In genomic region chr17:8080208-8080798, GRCh38 we compare ENCODE assay signal across 10 cellular contexts. TPM values are rescaled to one million over a fixed set of nuclear protein-coding genes. Genes with fewer than 3 reads are reported as not detected.
DNase-seq lines count a peak whose midpoint lies in the region; ATAC-seq, FAIRE-seq and TF ChIP-seq lines count a peak whose summit lies in the region.
"Had no signal": no experiment of that assay in that cellular context is flagged by ENCODE, and none has a peak within 500 bp of the region (broad histone marks: within the 10 kb centered on the region; RNA-seq: fewer than 3 reads in every experiment).

No MANE protein-coding gene starts in this region.

- no peak overlapping the region for H2BK120ac ChIP-seq in H1 (replicated peaks; ENCODE audit: low read depth, low read length)

- CTCF ChIA-PET in H1 (lab: Charles Lee; ENCODE audit: partially characterized antibody) = interaction anchor here (0.7 to 17.3 kb wide), 12 partner anchors 9 to 137 kb away, joined by 3 to 315 read pairs (median 5); partner anchors contain the start of genes ALOX12B and ALOXE3

- H3K56ac ChIP-seq in H1 (replicated peaks; ENCODE audit: insufficient read length, low read depth, low read length) = no peak overlapping the region

- no peak overlapping the region for H2BK12ac ChIP-seq in H1 (ENCODE audit: low read depth, low read length)

- H3K4me1 ChIP-seq in NT2/D1 (ENCODE audit: insufficient read depth, insufficient read length) = no peaks in the 10 kb centered on the region
- H3K4me1 ChIP-seq in H1 (replicated peaks in 1 of 4; ENCODE audit: control insufficient read depth in 3 of 4, insufficient read depth in 4 of 4, low read length in 3 of 4) = peaks cover 0 to 5% (median 2%) of the 10 kb centered on the region in 4 experiments; a peak in 4 of 7 replicates

- H3K4me3 ChIP-seq in NT2/D1 (ENCODE audit: insufficient read length, low read depth) (peak overlapping the region; percentile 83), H1 (ENCODE audit: extremely low read depth in 1 of 4, insufficient read depth in 2 of 4, low read depth in 3 of 4, low read length in 4 of 4) (peak overlapping the region; percentile 27 to 72 (median 64))

- H2BK15ac ChIP-seq in H1 (ENCODE audit: low read length) = 0 out of 2 replicates have a peak overlapping the region, but pooled peaks have one; percentile 46

- H3K4ac ChIP-seq in H1 (replicated peaks; ENCODE audit: insufficient read length, low read depth, low read length) = no peak overlapping the region

- no peaks in the 10 kb centered on the region for H3K79me1 ChIP-seq in H1 (ENCODE audit: low read depth, low read length)

- H3K4me3 Mint-ChIP-seq in CD14-positive monocyte = peak overlapping the region; percentile 74 to 89

- H3K9ac ChIP-seq in NT2/D1 (ENCODE audit: insufficient read length, low read depth) = peak overlapping the region; percentile 74
- no peak overlapping the region; a peak in 1 of 7 replicates for H3K9ac ChIP-seq in H1 (replicated peaks in 1 of 4; ENCODE audit: extremely low read depth in 1 of 4, low read depth in 3 of 4, low read length in 3 of 4)

- H3K23me2 ChIP-seq in H1 (ENCODE audit: low read depth, low read length) = peaks cover 3% of the 10 kb centered on the region; the same call in 1 of the 2 replicates

- peaks cover 29% of the 10 kb centered on the region for H3K27me3 ChIP-seq in NT2/D1 (ENCODE audit: insufficient read depth, insufficient read length)
- peaks cover 2 to 33% (median 22%) of the 10 kb centered on the region in 4 experiments for H3K27me3 ChIP-seq in H1 (replicated peaks in 1 of 4; ENCODE audit: control insufficient read depth in 3 of 4, extremely low read depth in 1 of 4, insufficient read depth in 3 of 4, low read length in 3 of 4)

- H3K4me2 ChIP-seq in H1 (ENCODE audit: insufficient read depth in 1 of 2, low read depth in 2 of 2, low read length in 2 of 2) = peak overlapping the region; percentile 53 to 92

- TF ChIP-seq RAD21 in H1 (IDR thresholded peaks at IDR 0.05 in 1 of 2, conservative IDR thresholded peaks at IDR 0.05 in 1 of 2; ENCODE audit: low read depth in 2 of 2, low read length in 2 of 2) = no peak

- H2BK5ac ChIP-seq in H1 (ENCODE audit: low read depth, low read length) = no peak overlapping the region

- H2AFZ ChIP-seq in H1 (ENCODE audit: low read length) = no peak overlapping the region; the same call in 1 of the 2 replicates

- no peak for TF ChIP-seq EP300 in H1 (IDR thresholded peaks at IDR 0.05; ENCODE audit: borderline replicate concordance in 1 of 2, low read depth in 2 of 2, low read length in 2 of 2)

- no peak overlapping the region for H4K8ac ChIP-seq in H1 (ENCODE audit: extremely low read depth, insufficient read depth, low read length)

- no peak overlapping the region for H2AK5ac ChIP-seq in H1 (ENCODE audit: low read depth, low read length)

- intact Hi-C loops in CD14-positive monocyte (cut with micrococcal nuclease) = no loop called here

- ATAC-seq in omental fat pad (ENCODE audit: low FRiP score) (peak; percentile 20), GM19035 (IDR thresholded peaks at IDR 0.05; ENCODE audit: unreplicated experiment) (no peak)

- POLR2A ChIA-PET in H1 (lab: Charles Lee; ENCODE audit: partially characterized antibody) = interaction anchor here (1.1 kb wide), 1 partner anchor 94 kb away, joined by 3 read pairs; no protein-coding TSS in a partner anchor

- DNase-seq in CD14-positive monocyte (ENCODE audit: low spot score) (no peak), NT2/D1 (ENCODE audit: low read depth, low spot score) (no peak), H1 (ENCODE audit: low read depth in 1 of 2, low spot score in 2 of 2) (no peak), omental fat pad (ENCODE audit: low spot score) (no peak), SKM-1 (lab: John Stamatoyannopoulos, UW; ENCODE audit: unreplicated experiment) (no peak), NCI-H2029 (lab: John Stamatoyannopoulos, UW) (no peak), AML-193 (lab: John Stamatoyannopoulos, UW) (no peak)

- H3K79me2 ChIP-seq in H1 (ENCODE audit: control insufficient read depth in 1 of 2, insufficient read depth in 2 of 2, low read length in 2 of 2) = no peaks in the 10 kb centered on the region

- H3K9me3 ChIP-seq in NT2/D1 (ENCODE audit: insufficient read depth, low read length) = no peaks in the 10 kb centered on the region; the same call in 1 of the 2 replicates
- no peaks in the 10 kb centered on the region for H3K9me3 ChIP-seq in H1 (ENCODE audit: insufficient read depth in 2 of 2, low read depth in 1 of 2, low read length in 1 of 2)

- H4K5ac ChIP-seq in H1 (ENCODE audit: insufficient read length, low read depth, low read length) = no peak overlapping the region

- peaks cover 32 to 61% (median 45%) of the 10 kb centered on the region in 3 donors for H3K27me3 Mint-ChIP-seq in CD14-positive monocyte (ENCODE audit: low read depth in 3 of 3)

- FAIRE-seq in H1 (lab: Jason Lieb, UNC) = no peak
- FAIRE-seq: endometrium had no signal

- H3K23ac ChIP-seq in H1 (ENCODE audit: insufficient read length) = no peak overlapping the region

- peak overlapping the region in 1 of 7 donors; percentile 61 for H3K27ac Mint-ChIP-seq in CD14-positive monocyte

- no peaks in the 10 kb centered on the region for H4K20me1 ChIP-seq in H1 (replicated peaks in 1 of 2; ENCODE audit: control insufficient read depth in 1 of 2, insufficient read depth in 2 of 2, low read length in 2 of 2)

- peaks cover 0 to 7% (median 2%) of the 10 kb centered on the region in 7 donors for H3K9me3 Mint-ChIP-seq in CD14-positive monocyte

- H4K91ac ChIP-seq in H1 (replicated peaks; ENCODE audit: insufficient read length, low read length) = no peak overlapping the region

- H3K18ac ChIP-seq in H1 (ENCODE audit: extremely low read depth, low read length) = no peak overlapping the region

- 13% methylated on average over 25 of the region's 25 CpGs; no CpG with 5 or more reads in 1 of the 2 experiments for WGBS in H1 (ENCODE audit: extremely low coverage in 1 of 2, insufficient coverage in 1 of 2, insufficient read length in 1 of 2, insufficient replicate concordance in 2 of 2, low coverage in 1 of 2, low lambda C conversion rate in 2 of 2, missing lambda C conversion rate in 1 of 2), 2 experiments

- peaks cover 0 to 3% of the 10 kb centered on the region in 2 donors for H3K36me3 Mint-ChIP-seq in CD14-positive monocyte

- H3K14ac ChIP-seq in H1 (ENCODE audit: insufficient read length) = no peak overlapping the region

- TF ChIP-seq CTCF in CD14-positive monocyte (IDR thresholded peaks at IDR 0.05) (peak; percentile 57), H1 (IDR thresholded peaks at IDR 0.05; ENCODE audit: control extremely low read depth in 1 of 3, insufficient read depth in 1 of 3, low read depth in 1 of 3, low read length in 3 of 3) (no peak), omental fat pad (IDR thresholded peaks at IDR 0.05) (no peak)

- H3K36me3 ChIP-seq in NT2/D1 (ENCODE audit: insufficient read depth, insufficient read length, low read length) (no peaks in the 10 kb centered on the region), H1 (ENCODE audit: control insufficient read depth in 2 of 4, insufficient read depth in 4 of 4, low read length in 3 of 4) (no peaks in the 10 kb centered on the region)

- H3K4me1 Mint-ChIP-seq in CD14-positive monocyte = peaks cover 11% of the 10 kb centered on the region

- TF ChIP-seq POLR2A in H1 (IDR thresholded peaks at IDR 0.05; ENCODE audit: control extremely low read depth in 1 of 2, low read depth in 2 of 2, low read length in 2 of 2) = no peak

- no peak overlapping the region for H2BK20ac ChIP-seq in H1 (ENCODE audit: low read length)

- H3K27ac ChIP-seq in H1 (ENCODE audit: low read depth, low read length) = no peak overlapping the region

RNA-seq across cellular contexts. Expression of gene ALOX12B, which starts 7.2 kb away (rescaled TPM):
- polyA plus RNA-seq in CD14-positive monocyte (not detected), H1 (2011; rRNA removed) (0.82 and 0.86 TPM in 2 replicates)
- not detected in 2 replicates for total RNA-seq in H1 (2021; fragmentation: NEBNext Ultra II Directional; extraction: Animal tissue kit (Norgen Biotek cat#: 25700))
- 0.45 TPM for polyA plus RNA-seq in H1 (2011; cell fraction: cytosol; rRNA removed)
- 0.88 TPM for polyA plus RNA-seq in H1 (2011; cell fraction: nucleus; rRNA removed)
- polyA plus RNA-seq in H1 (2012, experiment 1 of 2) = 0.48 to 1.3 TPM (median 0.92 TPM) in 4 replicates
- polyA plus RNA-seq in H1 (2012, experiment 2 of 2) = 0.96 TPM
- polyA plus RNA-seq in H1 (2013, experiment 1 of 2) = 0.12 TPM
- 0.26 TPM for polyA plus RNA-seq in H1 (2013, experiment 2 of 2)
- 0.41 and 0.82 TPM in 2 replicates for polyA minus RNA-seq in H1 (2011; rRNA and poly(A)+ RNA removed)
- polyA minus RNA-seq in H1 (2011; cell fraction: cytosol; rRNA and poly(A)+ RNA removed) = not detected
- polyA minus RNA-seq in H1 (2011; cell fraction: nucleus; rRNA and poly(A)+ RNA removed) = not detected
- not detected for total RNA-seq in omental fat pad

RNA-seq across cellular contexts. Expression of gene ALOXE3, which starts 38.0 kb away (rescaled TPM):
- not detected for polyA plus RNA-seq in CD14-positive monocyte
- total RNA-seq in H1 (2021; fragmentation: NEBNext Ultra II Directional; extraction: Animal tissue kit (Norgen Biotek cat#: 25700)) = not detected in 2 replicates
- 0.26 and 0.55 TPM in 2 replicates for polyA plus RNA-seq in H1 (2011; rRNA removed)
- 0.17 TPM for polyA plus RNA-seq in H1 (2011; cell fraction: cytosol; rRNA removed)
- 0.40 TPM for polyA plus RNA-seq in H1 (2011; cell fraction: nucleus; rRNA removed)
- 0.17 to 0.50 TPM (median 0.31 TPM) in 4 replicates for polyA plus RNA-seq in H1 (2012, experiment 1 of 2)
- 0.16 TPM for polyA plus RNA-seq in H1 (2012, experiment 2 of 2)
- 0.34 TPM for polyA plus RNA-seq in H1 (2013, experiment 1 of 2)
- 0.07 TPM for polyA plus RNA-seq in H1 (2013, experiment 2 of 2)
- 0.09 and 0.27 TPM in 2 replicates for polyA minus RNA-seq in H1 (2011; rRNA and poly(A)+ RNA removed)
- polyA minus RNA-seq in H1 (2011; cell fraction: cytosol; rRNA and poly(A)+ RNA removed) = not detected
- not detected for polyA minus RNA-seq in H1 (2011; cell fraction: nucleus; rRNA and poly(A)+ RNA removed)
- total RNA-seq in omental fat pad = under 1 TPM in 2 of 4 donors, not detected in 2; 0.09 to 0.24 TPM
- total RNA-seq: SK-MEL-5 had no signal

RNA-seq across cellular contexts. Expression of gene ALOX15B, which starts 41.4 kb away (rescaled TPM):
- polyA plus RNA-seq in CD14-positive monocyte (1 to 10 TPM; 2.0 to 2.8 TPM), H1 (2011; rRNA removed) (0.91 and 1.4 TPM in 2 replicates)
- total RNA-seq in H1 (2021; fragmentation: NEBNext Ultra II Directional; extraction: Animal tissue kit (Norgen Biotek cat#: 25700)) = 0.46 and 0.63 TPM in 2 replicates
- 0.76 TPM for polyA plus RNA-seq in H1 (2011; cell fraction: cytosol; rRNA removed)
- 1.3 TPM for polyA plus RNA-seq in H1 (2011; cell fraction: nucleus; rRNA removed)
- 0.42 to 0.79 TPM (median 0.60 TPM) in 4 replicates for polyA plus RNA-seq in H1 (2012, experiment 1 of 2)
- 0.26 TPM for polyA plus RNA-seq in H1 (2012, experiment 2 of 2)
- polyA plus RNA-seq in H1 (2013, experiment 1 of 2) = 0.73 TPM
- 0.70 TPM for polyA plus RNA-seq in H1 (2013, experiment 2 of 2)
- polyA minus RNA-seq in H1 (2011; rRNA and poly(A)+ RNA removed) = 0.51 and 0.63 TPM in 2 replicates
- polyA minus RNA-seq in H1 (2011; cell fraction: cytosol; rRNA and poly(A)+ RNA removed) = not detected
- 0.70 TPM for polyA minus RNA-seq in H1 (2011; cell fraction: nucleus; rRNA and poly(A)+ RNA removed)
- total RNA-seq in omental fat pad = 1 to 10 TPM; 3.8 to 9.8 (median 8.2) TPM

RNA-seq across cellular contexts. Expression of gene HES7, which starts 43.6 kb away (rescaled TPM):
- polyA plus RNA-seq in CD14-positive monocyte (not detected), H1 (2011; rRNA removed) (0.20 and 0.55 TPM in 2 replicates)
- 0.32 and 0.69 TPM in 2 replicates for total RNA-seq in H1 (2021; fragmentation: NEBNext Ultra II Directional; extraction: Animal tissue kit (Norgen Biotek cat#: 25700))
- 0.30 TPM for polyA plus RNA-seq in H1 (2011; cell fraction: cytosol; rRNA removed)
- 1.2 TPM for polyA plus RNA-seq in H1 (2011; cell fraction: nucleus; rRNA removed)
- polyA plus RNA-seq in H1 (2012, experiment 1 of 2) = 0.23 to 0.66 TPM (median 0.48 TPM) in 4 replicates
- polyA plus RNA-seq in H1 (2012, experiment 2 of 2) = 0.22 TPM
- 0.41 TPM for polyA plus RNA-seq in H1 (2013, experiment 1 of 2)
- 0.15 TPM for polyA plus RNA-seq in H1 (2013, experiment 2 of 2)
- 0.09 TPM in 1 of 2 replicates, not detected in the other for polyA minus RNA-seq in H1 (2011; rRNA and poly(A)+ RNA removed)
- polyA minus RNA-seq in H1 (2011; cell fraction: cytosol; rRNA and poly(A)+ RNA removed) = not detected
- not detected for polyA minus RNA-seq in H1 (2011; cell fraction: nucleus; rRNA and poly(A)+ RNA removed)
- under 1 TPM in 1 of 4 donors, not detected in 3; 0.46 TPM for total RNA-seq in omental fat pad
- total RNA-seq: SK-MEL-5 had no signal
